ENCODE assay signal across 8 cellular contexts in the genomic region with DNA sequence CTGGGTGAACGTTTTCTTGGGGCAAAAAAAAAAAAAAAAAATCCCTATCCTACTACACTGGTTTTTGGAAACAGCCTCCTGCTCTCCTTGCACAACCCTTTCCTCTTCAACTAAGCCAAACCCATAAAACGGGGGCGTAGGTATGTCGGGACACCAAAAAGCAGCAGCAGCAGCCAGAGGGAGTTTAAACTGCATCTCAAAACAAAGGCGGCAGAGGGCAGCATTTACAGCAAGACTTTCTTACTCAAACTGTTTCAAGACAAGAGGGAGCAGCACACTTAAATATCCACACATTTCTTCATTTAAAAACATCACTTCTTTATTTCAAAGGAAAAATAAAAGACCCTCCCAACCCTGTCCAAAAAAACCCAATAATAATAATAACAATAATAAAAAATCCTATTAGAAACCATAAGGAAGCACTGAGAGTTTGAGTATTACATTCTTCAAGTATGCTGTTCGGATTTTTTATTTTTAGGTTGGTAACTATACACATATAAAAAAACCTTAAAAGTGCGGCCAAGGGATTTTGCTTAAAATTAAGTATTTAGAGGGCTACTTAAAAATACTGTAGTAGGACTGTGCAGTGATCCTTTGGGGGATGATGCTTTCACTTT. TPM values are rescaled to one million over a fixed set of nuclear protein-coding genes. Genes with fewer than 3 reads are reported as not detected.
DNase-seq lines count a peak whose midpoint lies in the region; ATAC-seq and TF ChIP-seq lines count a peak whose summit lies in the region.

No MANE protein-coding gene starts in this region.

- TF ChIP-seq CTCF in BJ (IDR thresholded peaks at IDR 0.05; ENCODE audit: insufficient read depth, low read depth, low read length) (peak; percentile 71), PC-3 (conservative IDR thresholded peaks at IDR 0.05; ENCODE audit: low read depth, low read length) (peak; percentile 75), foreskin fibroblast (IDR thresholded peaks at IDR 0.05; ENCODE audit: low read depth, low read length) (peak; percentile 66), osteocyte (IDR thresholded peaks at IDR 0.05) (peak; percentile 81)

- no peak overlapping the region for H2AFZ ChIP-seq in PC-3 (ENCODE audit: low read length)

- H3K27me3 Mint-ChIP-seq in activated T-cell treated with anti-CD3 and anti-CD28 coated beads, Interleukin-2, amount 50 U/mL, for 72 hours (ENCODE audit: low read depth), result no peaks in the 10 kb centered on the region
- H3K27me3 Mint-ChIP-seq in osteocyte (ENCODE audit: unreplicated experiment), result no peaks in the 10 kb centered on the region

- no TSS peak for BruUV-seq in PC-3 (replicated peaks; lab: Mats Ljungman, UMichigan)

- H3K4me3 Mint-ChIP-seq in activated T-cell treated with anti-CD3 and anti-CD28 coated beads, Interleukin-2, amount 50 U/mL, for 72 hours, result no peak overlapping the region
- no peak overlapping the region for H3K4me3 Mint-ChIP-seq in osteocyte (ENCODE audit: unreplicated experiment)

- H3K36me3 ChIP-seq in BJ (ENCODE audit: control insufficient read depth, insufficient read depth, low read length), result no peaks in the 10 kb centered on the region
- peaks cover 5% of the 10 kb centered on the region; the same call in 1 of the 2 replicates for H3K36me3 ChIP-seq in PC-3 (ENCODE audit: low read depth, low read length)
- no peaks in the 10 kb centered on the region for H3K36me3 ChIP-seq in aorta (ENCODE audit: control insufficient read depth in 1 of 2, insufficient read depth in 2 of 2, low read length in 1 of 2)

- H3K36me3 Mint-ChIP-seq in activated T-cell treated with anti-CD3 and anti-CD28 coated beads, Interleukin-2, amount 50 U/mL, for 72 hours (ENCODE audit: insufficient read depth in 2 of 2), result no peaks in the 10 kb centered on the region
- H3K36me3 Mint-ChIP-seq in osteocyte (ENCODE audit: unreplicated experiment), result peaks cover 4% of the 10 kb centered on the region

- CTCF ChIA-PET in BJ (lab: Yijun Ruan, JAX) (interaction anchor here (0.7 to 4.4 kb wide), 9 partner anchors 15 to 285 kb away, joined by 3 to 31 read pairs (median 4); a partner anchor contains a TSS), PC-3 (lab: Charles Lee) (no interaction called here)

- 12 to 15% methylated on average over 7 of the region's 7 CpGs for WGBS in aorta, 2 donors

- intact Hi-C loops in PC-3 (cut with micrococcal nuclease), result loop anchor here (1.0 to 5.0 kb wide), 6 partner anchors 82 to 179 kb away; no protein-coding TSS in a partner anchor
- intact Hi-C loops in aorta (cut with DNase I), result loop anchor here (2.0 to 5.0 kb wide), 4 partner anchors 54 to 282 kb away; no protein-coding TSS in a partner anchor

- H3K27ac ChIP-seq in PC-3 (ENCODE audit: low read length), result peak overlapping the region; percentile 79; the same call in 1 of the 2 replicates
- no peak overlapping the region for H3K27ac ChIP-seq in aorta (ENCODE audit: low read depth in 1 of 2, low read length in 2 of 2)

- no peak overlapping the region for H3K4me3 ChIP-seq in BJ (ENCODE audit: low read depth, low read length)
- H3K4me3 ChIP-seq in PC-3 (ENCODE audit: low read length), result no peak overlapping the region
- no peak overlapping the region for H3K4me3 ChIP-seq in foreskin fibroblast (ENCODE audit: low read depth in 1 of 2, low read length in 2 of 2)
- H3K4me3 ChIP-seq in aorta (ENCODE audit: low read length in 2 of 2), result no peak overlapping the region

- no peaks in the 10 kb centered on the region for H3K9me3 Mint-ChIP-seq in activated T-cell treated with anti-CD3 and anti-CD28 coated beads, Interleukin-2, amount 50 U/mL, for 72 hours
- H3K9me3 Mint-ChIP-seq in osteocyte (ENCODE audit: unreplicated experiment), result no peaks in the 10 kb centered on the region

- no peak overlapping the region for H3K9ac ChIP-seq in PC-3 (ENCODE audit: low read length)

- H3K27me3 ChIP-seq in BJ (ENCODE audit: control insufficient read depth, insufficient read depth, low read length) (no peaks in the 10 kb centered on the region; the same call in 1 of the 2 replicates), PC-3 (ENCODE audit: low read length) (no peaks in the 10 kb centered on the region), aorta (ENCODE audit: control insufficient read depth in 1 of 2, insufficient read depth in 2 of 2, low read length in 1 of 2) (no peaks in the 10 kb centered on the region)

- peaks cover 8% of the 10 kb centered on the region; the same call in 1 of the 2 replicates for H3K79me2 ChIP-seq in PC-3 (ENCODE audit: low read length)

- H3F3A ChIP-seq in PC-3 (ENCODE audit: low read length, unreplicated experiment), result peaks cover 6% of the 10 kb centered on the region

- POLR2A ChIA-PET in BJ (lab: Charles Lee) (no interaction called here), PC-3 (lab: Charles Lee; ENCODE audit: unreplicated experiment) (no interaction called here)

- ATAC-seq in PC-3, result peak; percentile 32
- no peak for ATAC-seq in activated T-cell treated with anti-CD3 and anti-CD28 coated beads, Interleukin-2, amount 50 U/mL, for 72 hours (replicated peaks in 1 of 2)
- ATAC-seq in aorta (ENCODE audit: low FRiP score), result peak; percentile 81
- ATAC-seq in GM18517 (IDR thresholded peaks at IDR 0.05; ENCODE audit: unreplicated experiment), result no peak

- H3K4me1 ChIP-seq in PC-3 (ENCODE audit: insufficient read depth, low read length) (peaks cover 34% of the 10 kb centered on the region), aorta (ENCODE audit: control insufficient read depth in 1 of 2, insufficient read depth in 2 of 2, low read length in 2 of 2) (peaks cover 0 to 5% of the 10 kb centered on the region in 2 donors)

- H3K9me2 ChIP-seq in PC-3 (replicated peaks; ENCODE audit: low read length), result no peaks in the 10 kb centered on the region

- H3K27ac Mint-ChIP-seq in activated T-cell treated with anti-CD3 and anti-CD28 coated beads, Interleukin-2, amount 50 U/mL, for 72 hours, result no peak overlapping the region
- no peak overlapping the region for H3K27ac Mint-ChIP-seq in osteocyte (ENCODE audit: unreplicated experiment)

- H3K4me1 Mint-ChIP-seq in activated T-cell treated with anti-CD3 and anti-CD28 coated beads, Interleukin-2, amount 50 U/mL, for 72 hours (ENCODE audit: low read depth), result no peaks in the 10 kb centered on the region
- H3K4me1 Mint-ChIP-seq in osteocyte (ENCODE audit: unreplicated experiment), result peaks cover 55% of the 10 kb centered on the region

- no peaks in the 10 kb centered on the region for H4K20me1 ChIP-seq in PC-3 (ENCODE audit: low read length)

- DNase-seq in BJ (ENCODE audit: low read depth) (peak; percentile 80), H4 (ENCODE audit: low spot score) (peak; percentile 78), PC-3 (peak; percentile 77), foreskin fibroblast (peak; percentile 76 to 89), osteocyte (ENCODE audit: extremely low spot score, unreplicated experiment) (no peak), aorta (peak in 1 of 2 donors; percentile 75)
- DNase-seq in activated T-cell treated with anti-CD3 and anti-CD28 coated beads, Interleukin-2, amount 50 U/mL, for 72 hours, result peak; percentile 47 to 59

- H3K4me2 ChIP-seq in PC-3 (ENCODE audit: low read length), result 0 out of 2 replicates have a peak overlapping the region, but pooled peaks have one; percentile 18

- H3K9me3 ChIP-seq in PC-3 (ENCODE audit: low read length), result no peaks in the 10 kb centered on the region
- no peaks in the 10 kb centered on the region for H3K9me3 ChIP-seq in aorta (ENCODE audit: control insufficient read depth, low read length)

RNA-seq across cellular contexts. Expression of a gene that starts 43.9 kb away (rescaled TPM):
- polyA plus RNA-seq in BJ (2011; rRNA removed) (84.6 and 128 TPM in 2 replicates), aorta (100 to 1,000 TPM in 1 of 2 donors, 10 to 100 TPM in 1; 55.5 to 149 TPM)
- 84.0 and 88.3 TPM in 2 replicates for polyA minus RNA-seq in BJ (2011; rRNA and poly(A)+ RNA removed)
- total RNA-seq in H4 (2014; rRNA removed; shearing (Covaris generic)), result 40.4 and 65.3 TPM in 2 replicates
- total RNA-seq in PC-3 (2014; rRNA removed) (19.2 and 21.8 TPM in 2 replicates), osteocyte (316 and 358 TPM in 2 replicates), aorta (100 to 1,000 TPM; 176 to 358 TPM)
- total RNA-seq in activated T-cell treated with anti-CD3 and anti-CD28 coated beads, Interleukin-2, amount 50 U/mL, for 72 hours, result 1 to 10 TPM; 4.1 to 4.2 TPM

Comparison
In these comparisons a context has a peak if more than half of its experiments do, and no peak if none do; other contexts are left out.
1. ATAC-seq: peak in PC-3 (single experiment) and aorta (single experiment); none in activated T-cell treated with anti-CD3 and anti-CD28 coated beads, Interleukin-2, amount 50 U/mL, for 72 hours (0 of 2) and GM18517 (single experiment).
2. Peak in every context shown above with its lines, with median percentiles within 50 percentile points of each other: CTCF ChIP-seq.